ENCODE assay signal across 9 cellular contexts in the genomic region with DNA sequence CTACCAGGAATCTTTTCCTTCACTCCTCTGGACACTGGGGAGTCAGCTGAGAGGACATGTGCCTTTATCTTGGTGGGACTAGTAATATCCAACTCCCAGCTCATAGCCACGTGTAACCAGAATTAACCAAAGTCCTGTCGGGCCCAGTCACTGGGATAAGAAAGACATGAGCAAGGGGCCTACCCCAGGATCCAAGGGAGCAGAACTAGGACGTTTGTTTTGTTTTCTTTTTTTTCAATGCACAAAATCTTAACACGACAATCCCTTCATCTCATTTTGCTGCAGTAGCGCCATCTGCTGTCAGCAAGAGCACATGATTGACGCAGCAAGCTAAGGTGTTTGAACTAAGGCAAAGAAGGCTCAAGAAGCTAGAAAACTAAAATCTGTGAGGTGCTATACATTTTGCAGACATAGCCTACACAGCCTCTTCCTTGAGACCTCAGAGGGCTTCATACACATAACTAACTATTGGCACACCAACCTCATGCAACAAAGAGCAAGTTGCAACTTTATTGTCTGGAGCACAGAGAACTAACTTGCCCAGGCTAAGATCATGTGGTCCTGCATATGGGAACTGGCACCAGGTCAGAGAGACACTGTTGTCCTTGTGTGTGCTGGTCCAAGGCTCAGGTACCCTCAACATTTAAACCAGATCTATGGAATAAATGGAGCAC. TPM values are rescaled to one million over a fixed set of nuclear protein-coding genes. Genes with fewer than 3 reads are reported as not detected.
DNase-seq lines count a peak whose midpoint lies in the region; ATAC-seq and TF ChIP-seq lines count a peak whose summit lies in the region.
"Had no signal": no experiment of that assay in that cellular context is flagged by ENCODE, and none has a peak within 500 bp of the region (broad histone marks: within the 10 kb centered on the region; RNA-seq: fewer than 3 reads in every experiment).

No MANE protein-coding gene starts in this region.

- TF ChIP-seq CTCF in choroid plexus epithelial cell (conservative IDR thresholded peaks at IDR 0.05; ENCODE audit: low read depth, low read length) = peak; percentile 93
- peak; percentile 71 to 79 (median 75) for TF ChIP-seq CTCF in right lobe of liver (IDR thresholded peaks at IDR 0.05)

- no peaks in the 10 kb centered on the region for H3K27me3 ChIP-seq in right lobe of liver

- DNase-seq in SIG-M5 treated with dmso at 0.1 percent for 504 hours (lab: John Stamatoyannopoulos, UW; ENCODE audit: unreplicated experiment) (peak; percentile 58), SIG-M5 (lab: John Stamatoyannopoulos, UW) (no peak), NCI-H2227 treated with DMSO at 0.1 percent for 48 hours (lab: John Stamatoyannopoulos, UW) (peak; percentile 13), choroid plexus epithelial cell (ENCODE audit: low read depth) (peak; percentile 91), right lobe of liver (no peak)
- DNase-seq in activated CD4-positive, alpha-beta T cell treated with anti-CD3 and anti-CD28 coated beads, Interleukin-2, amount 10 ng/mL, durations not matched to agents 24 days and 14 days = peak; percentile 89
- DNase-seq in stimulated activated CD4-positive, alpha-beta T cell treated with anti-CD3 and anti-CD28 coated beads, TNF-alpha, amount 100 ng/mL, for 4 hours (ENCODE audit: low read depth in 3 of 3) = peak; percentile 12 to 25 (median 21)

- TF ChIP-seq POLR2A in right lobe of liver (IDR thresholded peaks at IDR 0.05) = no peak

- H3K36me3 Mint-ChIP-seq in activated CD4-positive, alpha-beta T cell treated with anti-CD3 and anti-CD28 coated beads, Interleukin-2, amount 10 ng/mL, durations not matched to agents 24 days and 14 days (ENCODE audit: low read depth) = peaks cover 31% of the 10 kb centered on the region

- no peaks in the 10 kb centered on the region for H3K27me3 Mint-ChIP-seq in activated CD4-positive, alpha-beta T cell treated with anti-CD3 and anti-CD28 coated beads, Interleukin-2, amount 10 ng/mL, durations not matched to agents 24 days and 14 days

- WGBS in right lobe of liver (ENCODE audit: insufficient coverage, low coverage, low lambda C conversion rate, missing lambda C conversion rate) = 26% methylated on average over 6 of the region's 6 CpGs

- H3K4me3 ChIP-seq in choroid plexus epithelial cell (ENCODE audit: low read depth, low read length) = no peak overlapping the region
- no peak overlapping the region for H3K4me3 ChIP-seq in right lobe of liver

- no peak overlapping the region for H3K27ac ChIP-seq in right lobe of liver

- peak; percentile 10 to 72 (median 51) for ATAC-seq in right lobe of liver
- ATAC-seq in HG03196 (IDR thresholded peaks at IDR 0.05; ENCODE audit: unreplicated experiment) = no peak

- H3K9me3 ChIP-seq in right lobe of liver = no peaks in the 10 kb centered on the region

- no peak overlapping the region for H3K4me3 Mint-ChIP-seq in activated CD4-positive, alpha-beta T cell treated with anti-CD3 and anti-CD28 coated beads, Interleukin-2, amount 10 ng/mL, durations not matched to agents 24 days and 14 days

- H3K36me3 ChIP-seq in right lobe of liver = peaks cover 0 to 73% (median 43%) of the 10 kb centered on the region in 4 donors

- intact Hi-C loops in activated CD4-positive, alpha-beta T cell treated with anti-CD3 and anti-CD28 coated beads, Interleukin-2, amount 10 ng/mL, durations not matched to agents 24 days and 14 days (cut with micrococcal nuclease) = loop anchor here (1.0 to 5.0 kb wide), 3 partner anchors 50 to 275 kb away; no protein-coding TSS in a partner anchor
- intact Hi-C loops in right lobe of liver (cut with DNase I) = loop anchor here in 1 of 2 donors (5.0 kb wide), 1 partner anchor 120 kb away; no protein-coding TSS in a partner anchor

- H3K4me1 Mint-ChIP-seq in activated CD4-positive, alpha-beta T cell treated with anti-CD3 and anti-CD28 coated beads, Interleukin-2, amount 10 ng/mL, durations not matched to agents 24 days and 14 days = peaks cover 33% of the 10 kb centered on the region

- peak overlapping the region; percentile 93 for H3K27ac Mint-ChIP-seq in activated CD4-positive, alpha-beta T cell treated with anti-CD3 and anti-CD28 coated beads, Interleukin-2, amount 10 ng/mL, durations not matched to agents 24 days and 14 days

- H3K9me3 Mint-ChIP-seq in activated CD4-positive, alpha-beta T cell treated with anti-CD3 and anti-CD28 coated beads, Interleukin-2, amount 10 ng/mL, durations not matched to agents 24 days and 14 days = no peaks in the 10 kb centered on the region

- H3K4me1 ChIP-seq in right lobe of liver = no peaks in the 10 kb centered on the region

RNA-seq across cellular contexts. Expression of a gene that starts 43.6 kb away (rescaled TPM):
- not detected in 2 replicates for total RNA-seq in activated CD4-positive, alpha-beta T cell treated with anti-CD3 and anti-CD28 coated beads, Interleukin-2, amount 10 ng/mL, durations not matched to agents 24 days and 14 days
- not detected for total RNA-seq in right lobe of liver
- total RNA-seq: subcutaneous adipose tissue had no signal

Comparison
In these comparisons a context has a peak if more than half of its experiments do, and no peak if none do; other contexts are left out.
1. DNase-seq: peak in SIG-M5 treated with dmso at 0.1 percent for 504 hours (single experiment), NCI-H2227 treated with DMSO at 0.1 percent for 48 hours (single experiment), activated CD4-positive, alpha-beta T cell treated with anti-CD3 and anti-CD28 coated beads, Interleukin-2, amount 10 ng/mL, durations not matched to agents 24 days and 14 days (single experiment), choroid plexus epithelial cell (single experiment) and stimulated activated CD4-positive, alpha-beta T cell treated with anti-CD3 and anti-CD28 coated beads, TNF-alpha, amount 100 ng/mL, for 4 hours (3 of 3); none in SIG-M5 (single experiment) and right lobe of liver (0 of 3).